Comparison of ENCODE assay signal across 27 cellular contexts in genomic region chr13:98868932-98869331, GRCh38.
"Had no signal": no experiment of that assay in that cellular context is flagged by ENCODE, and none has a peak within 500 bp of the region (broad histone marks: within the 10 kb centered on the region; RNA-seq: fewer than 3 reads in every experiment).

No MANE protein-coding gene starts in this region.

- H3K27ac Mint-ChIP-seq: natural killer cell; nephron; neural progenitor cell; progenitor cell of endocrine pancreas; stimulated activated memory B cell treated with anti-CD40 and anti-IgM and Interleukin-4, amounts not matched to agents 10 μg/mL and 1 μg/mL and 100 μg/mL, for 72 hours; stimulated activated naive CD8-positive, alpha-beta T cell treated with anti-CD3 and anti-CD28 coated beads, Interleukin-15, Interleukin-2, amounts not matched to agents 100 ng/mL and 50 ng/mL, for 24 hours had no signal

- H3K4me3 Mint-ChIP-seq: natural killer cell; nephron; neural progenitor cell; stimulated activated memory B cell treated with anti-CD40 and anti-IgM and Interleukin-4, amounts not matched to agents 10 μg/mL and 1 μg/mL and 100 μg/mL, for 72 hours; stimulated activated naive CD8-positive, alpha-beta T cell treated with anti-CD3 and anti-CD28 coated beads, Interleukin-15, Interleukin-2, amounts not matched to agents 100 ng/mL and 50 ng/mL, for 24 hours had no signal

- H3K27ac ChIP-seq: neural progenitor cell, ovary, parathyroid adenoma, psoas muscle, skin epidermis, spleen, stomach, thoracic aorta, thyroid gland, tibial nerve, upper lobe of left lung, vagina had no signal

- H3K36me3 ChIP-seq: neural progenitor cell, ovary had no signal

- H3K4me2 ChIP-seq: neural progenitor cell, smooth muscle cell had no signal

- H3K27me3 ChIP-seq: neural progenitor cell, ovary, spleen, stomach, thyroid gland, tibial nerve, upper lobe of left lung, vagina had no signal

- FAIRE-seq: urothelium cell line had no signal

- DNase-seq: natural killer cell; occipital lobe; posterior cingulate gyrus; psoas muscle; spleen; stimulated activated CD4-positive, alpha-beta T cell treated with anti-CD3 and anti-CD28 coated beads, Interleukin-12 subunit alpha, Interleukin-12 subunit beta, amount 100 ng/mL, for 4 hours; stimulated activated CD4-positive, alpha-beta T cell treated with anti-CD3 and anti-CD28 coated beads, Interleukin-1b, Interleukin-23, amount 100 ng/mL, for 48 hours; stimulated activated CD4-positive, alpha-beta T cell treated with anti-CD3 and anti-CD28 coated beads, Interleukin-4, amount 100 ng/mL, for 1 hour; stimulated activated CD4-positive, alpha-beta T cell treated with anti-CD3 and anti-CD28 coated beads, Interleukin-4, amount 100 ng/mL, for 4 hours; stimulated activated CD8-positive, alpha-beta memory T cell treated with anti-CD3 and anti-CD28 coated beads, Interleukin-4, amount 100 ng/mL, for 48 hours; stimulated activated naive CD4-positive, alpha-beta T cell; upper lobe of left lung had no signal

- H3K9ac ChIP-seq: neural progenitor cell, parathyroid adenoma had no signal

- H3K4me1 ChIP-seq: neural progenitor cell, parathyroid adenoma, psoas muscle, spleen, stomach, thyroid gland, tibial nerve, upper lobe of left lung, vagina had no signal

- H3K4me1 Mint-ChIP-seq: natural killer cell; nephron; neural progenitor cell; stimulated activated memory B cell treated with anti-CD40 and anti-IgM and Interleukin-4, amounts not matched to agents 10 μg/mL and 1 μg/mL and 100 μg/mL, for 72 hours had no signal

- H3K27me3 Mint-ChIP-seq: progenitor cell of endocrine pancreas; stimulated activated memory B cell treated with anti-CD40 and anti-IgM and Interleukin-4, amounts not matched to agents 10 μg/mL and 1 μg/mL and 100 μg/mL, for 72 hours; stimulated activated naive CD8-positive, alpha-beta T cell treated with anti-CD3 and anti-CD28 coated beads, Interleukin-15, Interleukin-2, amounts not matched to agents 100 ng/mL and 50 ng/mL, for 24 hours had no signal

- H3K79me2 ChIP-seq: parathyroid adenoma had no signal

- H3K4me3 ChIP-seq: neural progenitor cell, ovary, psoas muscle, skin epidermis, smooth muscle cell, spleen, stomach, thoracic aorta, thyroid gland, tibial nerve, upper lobe of left lung, vagina had no signal

- H3K9me3 ChIP-seq: ovary, psoas muscle, thoracic aorta, thyroid gland, vagina had no signal

- H2AFZ ChIP-seq: neural progenitor cell, parathyroid adenoma had no signal

- ATAC-seq: natural killer cell; stimulated activated memory B cell treated with anti-CD40 and anti-IgM and Interleukin-4, amounts not matched to agents 10 μg/mL and 1 μg/mL and 100 μg/mL, for 72 hours had no signal
